2 cellular contexts compared by ENCODE assay signal in the genomic region with DNA sequence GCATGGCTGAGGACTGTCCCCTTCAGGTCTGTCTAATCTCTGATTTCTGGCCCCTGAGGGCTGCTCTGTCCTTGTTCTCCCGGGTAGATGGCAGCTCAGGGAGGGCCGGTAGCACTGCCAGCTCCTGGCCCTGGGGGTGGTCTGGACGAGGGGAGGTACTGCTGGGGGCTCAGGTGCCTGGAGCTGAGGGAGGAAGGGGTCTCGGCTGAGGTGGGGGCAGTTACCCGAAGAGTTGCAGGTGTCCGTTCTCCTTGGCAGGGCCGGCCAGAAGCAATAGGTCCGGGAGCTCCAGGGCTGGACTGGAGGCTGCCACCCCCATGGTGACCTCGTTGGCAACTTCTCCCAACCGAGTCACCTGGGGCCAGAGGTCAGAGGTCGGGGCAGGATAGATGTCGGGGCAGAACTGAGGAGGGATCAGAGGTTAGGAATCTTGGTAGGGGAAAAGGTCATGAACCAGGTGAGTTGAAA.
TF ChIP-seq lines count a peak whose summit lies in the region.

No MANE protein-coding gene starts in this region.

TF ChIP-seq in liver, 16 proteins besides CTCF, POLR2A, EP300 and RAD21:
- TF ChIP-seq, protein P1, sequence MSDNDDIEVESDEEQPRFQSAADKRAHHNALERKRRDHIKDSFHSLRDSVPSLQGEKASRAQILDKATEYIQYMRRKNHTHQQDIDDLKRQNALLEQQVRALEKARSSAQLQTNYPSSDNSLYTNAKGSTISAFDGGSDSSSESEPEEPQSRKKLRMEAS (IDR thresholded peaks at IDR 0.05) = no peak
- TF ChIP-seq, protein P2, sequence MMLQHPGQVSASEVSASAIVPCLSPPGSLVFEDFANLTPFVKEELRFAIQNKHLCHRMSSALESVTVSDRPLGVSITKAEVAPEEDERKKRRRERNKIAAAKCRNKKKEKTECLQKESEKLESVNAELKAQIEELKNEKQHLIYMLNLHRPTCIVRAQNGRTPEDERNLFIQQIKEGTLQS (IDR thresholded peaks at IDR 0.05) = no peak
- no peak for TF ChIP-seq FOXA2 (IDR thresholded peaks at IDR 0.05)
- no peak for TF ChIP-seq JUND (IDR thresholded peaks at IDR 0.05)
- peak; percentile 57 to 85 for TF ChIP-seq RXRA (IDR thresholded peaks at IDR 0.05)
- TF ChIP-seq NR2F2 (IDR thresholded peaks at IDR 0.05) = peak; percentile 86
- peak; percentile 30 to 43 for TF ChIP-seq HNF4A (conservative IDR thresholded peaks at IDR 0.05)
- TF ChIP-seq, protein P3, sequence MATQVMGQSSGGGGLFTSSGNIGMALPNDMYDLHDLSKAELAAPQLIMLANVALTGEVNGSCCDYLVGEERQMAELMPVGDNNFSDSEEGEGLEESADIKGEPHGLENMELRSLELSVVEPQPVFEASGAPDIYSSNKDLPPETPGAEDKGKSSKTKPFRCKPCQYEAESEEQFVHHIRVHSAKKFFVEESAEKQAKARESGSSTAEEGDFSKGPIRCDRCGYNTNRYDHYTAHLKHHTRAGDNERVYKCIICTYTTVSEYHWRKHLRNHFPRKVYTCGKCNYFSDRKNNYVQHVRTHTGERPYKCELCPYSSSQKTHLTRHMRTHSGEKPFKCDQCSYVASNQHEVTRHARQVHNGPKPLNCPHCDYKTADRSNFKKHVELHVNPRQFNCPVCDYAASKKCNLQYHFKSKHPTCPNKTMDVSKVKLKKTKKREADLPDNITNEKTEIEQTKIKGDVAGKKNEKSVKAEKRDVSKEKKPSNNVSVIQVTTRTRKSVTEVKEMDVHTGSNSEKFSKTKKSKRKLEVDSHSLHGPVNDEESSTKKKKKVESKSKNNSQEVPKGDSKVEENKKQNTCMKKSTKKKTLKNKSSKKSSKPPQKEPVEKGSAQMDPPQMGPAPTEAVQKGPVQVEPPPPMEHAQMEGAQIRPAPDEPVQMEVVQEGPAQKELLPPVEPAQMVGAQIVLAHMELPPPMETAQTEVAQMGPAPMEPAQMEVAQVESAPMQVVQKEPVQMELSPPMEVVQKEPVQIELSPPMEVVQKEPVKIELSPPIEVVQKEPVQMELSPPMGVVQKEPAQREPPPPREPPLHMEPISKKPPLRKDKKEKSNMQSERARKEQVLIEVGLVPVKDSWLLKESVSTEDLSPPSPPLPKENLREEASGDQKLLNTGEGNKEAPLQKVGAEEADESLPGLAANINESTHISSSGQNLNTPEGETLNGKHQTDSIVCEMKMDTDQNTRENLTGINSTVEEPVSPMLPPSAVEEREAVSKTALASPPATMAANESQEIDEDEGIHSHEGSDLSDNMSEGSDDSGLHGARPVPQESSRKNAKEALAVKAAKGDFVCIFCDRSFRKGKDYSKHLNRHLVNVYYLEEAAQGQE (IDR thresholded peaks at IDR 0.05) = no peak
- no peak for TF ChIP-seq GABPA (IDR thresholded peaks at IDR 0.05 in 1 of 2, conservative IDR thresholded peaks at IDR 0.05 in 1 of 2)
- no peak for TF ChIP-seq SP1 (IDR thresholded peaks at IDR 0.05)
- TF ChIP-seq, protein P4, sequence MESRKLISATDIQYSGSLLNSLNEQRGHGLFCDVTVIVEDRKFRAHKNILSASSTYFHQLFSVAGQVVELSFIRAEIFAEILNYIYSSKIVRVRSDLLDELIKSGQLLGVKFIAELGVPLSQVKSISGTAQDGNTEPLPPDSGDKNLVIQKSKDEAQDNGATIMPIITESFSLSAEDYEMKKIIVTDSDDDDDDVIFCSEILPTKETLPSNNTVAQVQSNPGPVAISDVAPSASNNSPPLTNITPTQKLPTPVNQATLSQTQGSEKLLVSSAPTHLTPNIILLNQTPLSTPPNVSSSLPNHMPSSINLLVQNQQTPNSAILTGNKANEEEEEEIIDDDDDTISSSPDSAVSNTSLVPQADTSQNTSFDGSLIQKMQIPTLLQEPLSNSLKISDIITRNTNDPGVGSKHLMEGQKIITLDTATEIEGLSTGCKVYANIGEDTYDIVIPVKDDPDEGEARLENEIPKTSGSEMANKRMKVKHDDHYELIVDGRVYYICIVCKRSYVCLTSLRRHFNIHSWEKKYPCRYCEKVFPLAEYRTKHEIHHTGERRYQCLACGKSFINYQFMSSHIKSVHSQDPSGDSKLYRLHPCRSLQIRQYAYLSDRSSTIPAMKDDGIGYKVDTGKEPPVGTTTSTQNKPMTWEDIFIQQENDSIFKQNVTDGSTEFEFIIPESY (IDR thresholded peaks at IDR 0.05) = no peak
- no peak for TF ChIP-seq YY1 (IDR thresholded peaks at IDR 0.05)
- TF ChIP-seq TAF1 (conservative IDR thresholded peaks at IDR 0.05) = no peak
- no peak for TF ChIP-seq HNF4G (IDR thresholded peaks at IDR 0.05)
- no peak for TF ChIP-seq EGR1 (IDR thresholded peaks at IDR 0.05; ENCODE audit: low read depth in 2 of 2)
- no peak for TF ChIP-seq FOXA1 (IDR thresholded peaks at IDR 0.05)

TF ChIP-seq in HepG2, 621 proteins besides CTCF, POLR2A, EP300 and RAD21:
- TF ChIP-seq GFI1 (CRISPR knock-in tag; IDR thresholded peaks at IDR 0.05; ENCODE audit: borderline replicate concordance) = no peak
- no peak for TF ChIP-seq SRF (IDR thresholded peaks at IDR 0.05; ENCODE audit: low read depth, low read length)
- TF ChIP-seq ZNF569 (CRISPR knock-in tag; IDR thresholded peaks at IDR 0.05; ENCODE audit: borderline replicate concordance) = no peak
- no peak for TF ChIP-seq ZSCAN31 (CRISPR knock-in tag; IDR thresholded peaks at IDR 0.05; ENCODE audit: low read depth)
- TF ChIP-seq, protein P5, sequence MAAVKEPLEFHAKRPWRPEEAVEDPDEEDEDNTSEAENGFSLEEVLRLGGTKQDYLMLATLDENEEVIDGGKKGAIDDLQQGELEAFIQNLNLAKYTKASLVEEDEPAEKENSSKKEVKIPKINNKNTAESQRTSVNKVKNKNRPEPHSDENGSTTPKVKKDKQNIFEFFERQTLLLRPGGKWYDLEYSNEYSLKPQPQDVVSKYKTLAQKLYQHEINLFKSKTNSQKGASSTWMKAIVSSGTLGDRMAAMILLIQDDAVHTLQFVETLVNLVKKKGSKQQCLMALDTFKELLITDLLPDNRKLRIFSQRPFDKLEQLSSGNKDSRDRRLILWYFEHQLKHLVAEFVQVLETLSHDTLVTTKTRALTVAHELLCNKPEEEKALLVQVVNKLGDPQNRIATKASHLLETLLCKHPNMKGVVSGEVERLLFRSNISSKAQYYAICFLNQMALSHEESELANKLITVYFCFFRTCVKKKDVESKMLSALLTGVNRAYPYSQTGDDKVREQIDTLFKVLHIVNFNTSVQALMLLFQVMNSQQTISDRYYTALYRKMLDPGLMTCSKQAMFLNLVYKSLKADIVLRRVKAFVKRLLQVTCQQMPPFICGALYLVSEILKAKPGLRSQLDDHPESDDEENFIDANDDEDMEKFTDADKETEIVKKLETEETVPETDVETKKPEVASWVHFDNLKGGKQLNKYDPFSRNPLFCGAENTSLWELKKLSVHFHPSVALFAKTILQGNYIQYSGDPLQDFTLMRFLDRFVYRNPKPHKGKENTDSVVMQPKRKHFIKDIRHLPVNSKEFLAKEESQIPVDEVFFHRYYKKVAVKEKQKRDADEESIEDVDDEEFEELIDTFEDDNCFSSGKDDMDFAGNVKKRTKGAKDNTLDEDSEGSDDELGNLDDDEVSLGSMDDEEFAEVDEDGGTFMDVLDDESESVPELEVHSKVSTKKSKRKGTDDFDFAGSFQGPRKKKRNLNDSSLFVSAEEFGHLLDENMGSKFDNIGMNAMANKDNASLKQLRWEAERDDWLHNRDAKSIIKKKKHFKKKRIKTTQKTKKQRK (IDR thresholded peaks at IDR 0.05; ENCODE audit: low read length) = no peak
- no peak for TF ChIP-seq HNRNPH1 (optimal IDR thresholded peaks at IDR 0.05; ENCODE audit: low read depth, low read length)
- TF ChIP-seq, protein P6, sequence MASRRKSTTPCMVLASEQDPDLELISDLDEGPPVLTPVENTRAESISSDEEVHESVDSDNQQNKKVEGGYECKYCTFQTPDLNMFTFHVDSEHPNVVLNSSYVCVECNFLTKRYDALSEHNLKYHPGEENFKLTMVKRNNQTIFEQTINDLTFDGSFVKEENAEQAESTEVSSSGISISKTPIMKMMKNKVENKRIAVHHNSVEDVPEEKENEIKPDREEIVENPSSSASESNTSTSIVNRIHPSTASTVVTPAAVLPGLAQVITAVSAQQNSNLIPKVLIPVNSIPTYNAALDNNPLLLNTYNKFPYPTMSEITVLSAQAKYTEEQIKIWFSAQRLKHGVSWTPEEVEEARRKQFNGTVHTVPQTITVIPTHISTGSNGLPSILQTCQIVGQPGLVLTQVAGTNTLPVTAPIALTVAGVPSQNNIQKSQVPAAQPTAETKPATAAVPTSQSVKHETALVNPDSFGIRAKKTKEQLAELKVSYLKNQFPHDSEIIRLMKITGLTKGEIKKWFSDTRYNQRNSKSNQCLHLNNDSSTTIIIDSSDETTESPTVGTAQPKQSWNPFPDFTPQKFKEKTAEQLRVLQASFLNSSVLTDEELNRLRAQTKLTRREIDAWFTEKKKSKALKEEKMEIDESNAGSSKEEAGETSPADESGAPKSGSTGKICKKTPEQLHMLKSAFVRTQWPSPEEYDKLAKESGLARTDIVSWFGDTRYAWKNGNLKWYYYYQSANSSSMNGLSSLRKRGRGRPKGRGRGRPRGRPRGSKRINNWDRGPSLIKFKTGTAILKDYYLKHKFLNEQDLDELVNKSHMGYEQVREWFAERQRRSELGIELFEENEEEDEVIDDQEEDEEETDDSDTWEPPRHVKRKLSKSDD (CRISPR knock-in tag; IDR thresholded peaks at IDR 0.05; ENCODE audit: low read depth) = no peak
- no peak for TF ChIP-seq NR2C2 (CRISPR knock-in tag; IDR thresholded peaks at IDR 0.05; ENCODE audit: borderline replicate concordance)
